8 cellular contexts compared by ENCODE assay signal in the genomic region with DNA sequence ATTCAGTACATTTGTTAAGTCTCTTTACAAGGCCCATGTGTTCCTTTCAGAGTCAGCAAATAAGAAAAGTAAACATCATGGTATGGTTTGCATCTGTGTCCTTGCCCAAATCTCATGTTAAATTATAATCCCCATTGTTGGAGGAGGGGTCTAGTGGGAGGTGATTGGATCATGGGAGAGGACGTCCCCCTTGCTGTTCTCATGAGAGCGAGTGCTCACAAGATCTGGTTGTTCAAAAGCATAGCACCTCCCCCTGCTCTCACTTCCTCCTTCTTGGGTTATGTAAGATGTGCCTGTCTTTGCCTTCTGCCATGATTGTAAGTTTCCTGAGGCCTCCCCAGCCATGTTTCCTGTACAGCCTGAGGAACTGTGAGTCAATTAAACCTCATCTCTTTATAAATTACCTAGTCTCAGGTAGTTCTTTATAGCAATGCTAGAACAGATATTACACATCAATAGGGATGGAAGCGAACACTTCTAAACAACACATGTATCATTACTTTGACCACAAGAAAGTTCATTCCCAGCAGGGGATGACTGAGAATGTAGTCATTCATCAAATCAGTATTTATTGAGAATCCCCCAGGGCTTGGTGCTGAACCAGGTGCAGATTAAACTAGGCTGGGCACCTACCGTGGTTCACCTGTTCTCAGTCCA. TPM values are rescaled to one million over a fixed set of nuclear protein-coding genes. Genes with fewer than 3 reads are reported as not detected.
DNase-seq lines count a peak whose midpoint lies in the region; ATAC-seq and TF ChIP-seq lines count a peak whose summit lies in the region.

No MANE protein-coding gene starts in this region.

- POLR2A ChIA-PET in HEK293T (lab: Yijun Ruan, JAX) = interaction anchor here (1.0 kb wide), 1 partner anchor 16 kb away, joined by 3 read pairs; a partner anchor contains a TSS

- H3K27me3 Mint-ChIP-seq in IgD-negative memory B cell = no peaks in the 10 kb centered on the region

- peaks cover 25 to 32% (median 31%) of the 10 kb centered on the region in 3 donors for H3K4me1 Mint-ChIP-seq in IgD-negative memory B cell

- CTCF ChIA-PET in HEK293T (lab: Yijun Ruan, JAX) = interaction anchor here (1.6 kb wide), 1 partner anchor 59 kb away, joined by 4 read pairs; no protein-coding TSS in a partner anchor

- peak overlapping the region; percentile 98 for H3K27ac ChIP-seq in C4-2B

- H3K36me3 Mint-ChIP-seq in IgD-negative memory B cell = peaks cover 4% of the 10 kb centered on the region

- H3K4me3 Mint-ChIP-seq in IgD-negative memory B cell = peak overlapping the region in 2 of 4 donors; percentile 16 to 19

- H3K9me3 Mint-ChIP-seq in IgD-negative memory B cell = peaks cover 0 to 4% (median 2%) of the 10 kb centered on the region in 3 donors

- ATAC-seq in GM19468 (IDR thresholded peaks at IDR 0.05; ENCODE audit: extremely low read depth, unreplicated experiment) = peak; percentile 51

- peak; percentile 53 to 54 for DNase-seq in cardiac fibroblast (ENCODE audit: low read depth in 2 of 2)
- DNase-seq in DMS114 treated with DMSO at 0.1 percent for 48 hours (lab: John Stamatoyannopoulos, UW; ENCODE audit: unreplicated experiment) = no peak
- DNase-seq in mucosa of gallbladder (ENCODE audit: low spot score) = no peak
- no peak for DNase-seq in HEK293T (ENCODE audit: extremely low spot score)
- no peak for DNase-seq in NCI-H1694 (lab: John Stamatoyannopoulos, UW)

- peak overlapping the region in 2 of 3 donors; percentile 55 to 71 for H3K27ac Mint-ChIP-seq in IgD-negative memory B cell

- no peak overlapping the region for H3K4me3 ChIP-seq in cardiac fibroblast (replicated peaks in 1 of 2; ENCODE audit: low read depth in 2 of 2, low read length in 2 of 2)

- TF ChIP-seq CTCF in C4-2B (conservative IDR thresholded peaks at IDR 0.05) (no peak), cardiac fibroblast (IDR thresholded peaks at IDR 0.05; ENCODE audit: low read depth, low read length) (no peak)

TF ChIP-seq in HEK293T, 16 proteins besides CTCF, POLR2A, EP300 and RAD21:
- no peak for TF ChIP-seq ARNT (IDR thresholded peaks at IDR 0.05)
- TF ChIP-seq FOXM1 (IDR thresholded peaks at IDR 0.05; ENCODE audit: borderline replicate concordance) = no peak
- no peak for TF ChIP-seq SUZ12 (IDR thresholded peaks at IDR 0.05)

RNA-seq across cellular contexts. Expression of a gene that starts 4.1 kb away (rescaled TPM):
- 0.71 TPM for polyA plus RNA-seq in IgD-negative memory B cell
- 4.9 TPM for total RNA-seq in mucosa of gallbladder

RNA-seq across cellular contexts. Expression of a gene that starts 15.4 kb away (rescaled TPM):
- 123 TPM for polyA plus RNA-seq in IgD-negative memory B cell
- total RNA-seq in mucosa of gallbladder = 34.9 TPM

RNA-seq across cellular contexts. Expression of a gene that starts 15.7 kb away (rescaled TPM):
- 4.5 TPM for polyA plus RNA-seq in IgD-negative memory B cell
- 28.6 TPM for total RNA-seq in mucosa of gallbladder

Comparison
In these comparisons a context has a peak if more than half of its experiments do, and no peak if none do; other contexts are left out.
1. DNase-seq: peak in cardiac fibroblast (2 of 2); none in DMS114 treated with DMSO at 0.1 percent for 48 hours (single experiment), mucosa of gallbladder (single experiment), HEK293T (single experiment) and NCI-H1694 (single experiment).